1 cellular context compared by ENCODE assay signal in genomic region chr9:134841180-134841904, GRCh38.
TF ChIP-seq lines count a peak whose summit lies in the region.

No MANE protein-coding gene starts in this region.

TF ChIP-seq in H1, 55 proteins besides CTCF, POLR2A, EP300 and RAD21:
- no peak for TF ChIP-seq TAF1 (IDR thresholded peaks at IDR 0.05; ENCODE audit: low read depth, low read length)
- no peak for TF ChIP-seq KDM1A (IDR thresholded peaks at IDR 0.05; ENCODE audit: borderline replicate concordance, low read length)
- no peak for TF ChIP-seq BCL11A (IDR thresholded peaks at IDR 0.05; ENCODE audit: low read depth in 2 of 2, low read length in 2 of 2)
- TF ChIP-seq KDM5A (IDR thresholded peaks at IDR 0.05; ENCODE audit: low read length) = no peak
- no peak for TF ChIP-seq E2F6 (IDR thresholded peaks at IDR 0.05)
- no peak for TF ChIP-seq ATF3 (IDR thresholded peaks at IDR 0.05; ENCODE audit: insufficient read depth, low read depth, low read length)
- no peak for TF ChIP-seq MAX (IDR thresholded peaks at IDR 0.05)
- TF ChIP-seq YY1 (IDR thresholded peaks at IDR 0.05; ENCODE audit: low read depth, low read length) = no peak
- TF ChIP-seq USF2 (IDR thresholded peaks at IDR 0.05; ENCODE audit: low read length) = no peak
- TF ChIP-seq TEAD4 (IDR thresholded peaks at IDR 0.05; ENCODE audit: low read depth, low read length) = no peak
- TF ChIP-seq BACH1 (IDR thresholded peaks at IDR 0.05; ENCODE audit: low read length) = no peak
- TF ChIP-seq EZH2 (IDR thresholded peaks at IDR 0.05; ENCODE audit: low read depth, low read length, severe bottlenecking) = no peak
- no peak for TF ChIP-seq NANOG (IDR thresholded peaks at IDR 0.05; ENCODE audit: insufficient read depth, low read depth, low read length, poor library complexity, severe bottlenecking)
- TF ChIP-seq SP1 (IDR thresholded peaks at IDR 0.05; ENCODE audit: low read depth, low read length) = no peak
- TF ChIP-seq CEBPB (IDR thresholded peaks at IDR 0.05; ENCODE audit: low read depth, low read length) = no peak
- no peak for TF ChIP-seq POLR2AphosphoS5 (IDR thresholded peaks at IDR 0.05; ENCODE audit: low read depth, low read length)
